16 cellular contexts compared by ENCODE assay signal in genomic region chr21:34924194-34924593, GRCh38.
"Had no signal": no experiment of that assay in that cellular context is flagged by ENCODE, and none has a peak within 500 bp of the region (broad histone marks: within the 10 kb centered on the region; RNA-seq: fewer than 3 reads in every experiment).

No MANE protein-coding gene starts in this region.

- H3K4me3 ChIP-seq: ascending aorta, breast epithelium, pancreas, thyroid gland had no signal

- H3K27me3 Mint-ChIP-seq: activated CD4-positive, alpha-beta T cell treated with anti-CD3 and anti-CD28 coated beads, Interleukin-2, amount 10 ng/mL, durations not matched to agents 7 days and 5 days; dendritic cell treated with granulocyte-macrophage colony-stimulating factor and Interleukin-4, amounts not matched to agents 40 ng/mL and 50 ng/mL, for 4 days had no signal

- H3K9me3 ChIP-seq: ascending aorta, breast epithelium, pancreas, thyroid gland had no signal

- H3K27ac Mint-ChIP-seq: activated CD4-positive, alpha-beta T cell treated with anti-CD3 and anti-CD28 coated beads, Interleukin-2, amount 10 ng/mL, durations not matched to agents 7 days and 5 days had no signal

- H3K36me3 ChIP-seq: ascending aorta, breast epithelium, pancreas, thyroid gland had no signal

- H3K4me1 ChIP-seq: ascending aorta, breast epithelium, foreskin keratinocyte, pancreas, thyroid gland had no signal

- DNase-seq: activated CD4-positive, alpha-beta T cell treated with anti-CD3 and anti-CD28 coated beads, Interleukin-2, amount 10 ng/mL, durations not matched to agents 7 days and 5 days; activated CD4-positive, CD25-positive, alpha-beta regulatory T cell; activated gamma-delta T cell; activated T-cell treated with anti-CD3 and anti-CD28 coated beads for 4 hours; cerebellar nuclear complex; effector memory CD4-positive, alpha-beta T cell; foreskin keratinocyte; glutamatergic neuron; hypothalamus; left ventricle myocardium superior; pancreas; thyroid gland had no signal

- H3K4me3 Mint-ChIP-seq: activated CD4-positive, alpha-beta T cell treated with anti-CD3 and anti-CD28 coated beads, Interleukin-2, amount 10 ng/mL, durations not matched to agents 7 days and 5 days; dendritic cell treated with granulocyte-macrophage colony-stimulating factor and Interleukin-4, amounts not matched to agents 40 ng/mL and 50 ng/mL, for 4 days had no signal

- ATAC-seq: foreskin keratinocyte, left ventricle myocardium superior, pancreas, sciatic nerve had no signal

- H3K27ac ChIP-seq: ascending aorta, breast epithelium, foreskin keratinocyte, pancreas, thyroid gland had no signal

- H3K27me3 ChIP-seq: ascending aorta, breast epithelium, foreskin keratinocyte, pancreas, thyroid gland had no signal
